Comparison of ENCODE assay signal across 1 cellular context in the genomic region with DNA sequence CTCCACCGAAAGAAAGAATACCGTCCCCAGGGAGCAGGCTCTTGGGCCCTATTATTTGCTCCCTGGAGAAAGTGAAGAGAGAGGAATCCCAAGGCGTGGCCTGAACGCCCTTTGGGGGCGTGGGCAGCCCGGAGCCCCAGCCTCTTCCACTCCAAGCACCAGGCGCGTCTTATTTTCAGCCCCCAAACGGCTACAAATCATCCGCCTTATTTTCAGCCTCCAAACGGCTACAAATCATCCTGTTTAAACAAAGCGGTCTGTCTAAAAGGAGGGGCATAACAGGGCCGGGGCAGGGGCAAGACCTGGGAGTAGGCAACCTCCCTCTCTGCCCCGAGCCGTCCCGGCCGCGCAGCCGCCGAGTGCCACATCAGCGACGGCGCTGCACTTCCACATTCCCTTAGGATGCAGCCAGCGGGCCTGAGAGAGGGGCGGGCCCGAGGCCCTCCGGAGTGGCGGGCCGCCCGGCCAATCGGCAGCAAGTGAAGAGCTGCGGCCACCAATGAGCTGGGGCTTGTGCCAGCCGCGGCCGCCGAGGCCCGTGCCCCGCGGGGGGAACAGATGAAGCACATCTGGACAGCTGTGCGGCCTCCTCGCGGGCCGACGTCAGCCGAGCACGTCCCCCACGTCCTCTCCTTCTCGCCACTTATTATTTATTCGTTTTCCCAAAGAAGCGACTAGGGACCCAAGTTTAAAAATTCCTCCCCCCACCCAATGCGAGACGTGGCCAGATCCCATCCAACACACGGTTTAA.
TF ChIP-seq lines count a peak whose summit lies in the region.

Gene TMEM45A, plus strand, starts transcription at position 561 of the 751 bp plus-strand sequence. CDS start 62,593 bp downstream, outside the sequence.

TF ChIP-seq in HepG2, 621 proteins besides CTCF, POLR2A, EP300 and RAD21 (continued from another document and continues in another):
- TF ChIP-seq ETS1 (CRISPR knock-in tag; IDR thresholded peaks at IDR 0.05) (0 out of 2 replicates have a peak, but pooled peaks have one; percentile 48), ZNF354B (CRISPR knock-in tag; IDR thresholded peaks at IDR 0.05) (no peak), DNMT1 (CRISPR knock-in tag; IDR thresholded peaks at IDR 0.05) (no peak), CHD4 (IDR thresholded peaks at IDR 0.05; ENCODE audit: borderline replicate concordance, low read length) (no peak), ZNF777 (CRISPR knock-in tag; IDR thresholded peaks at IDR 0.05) (peak; percentile 78), ZNF619 (CRISPR knock-in tag; IDR thresholded peaks at IDR 0.05) (no peak), ZBTB49 (CRISPR knock-in tag; IDR thresholded peaks at IDR 0.05; ENCODE audit: borderline replicate concordance) (no peak), DR1 (CRISPR knock-in tag; IDR thresholded peaks at IDR 0.05) (peak; percentile 55; the same call in 1 of the 2 replicates), TEF (CRISPR knock-in tag; IDR thresholded peaks at IDR 0.05) (peak; percentile 67; the same call in 1 of the 2 replicates), ZNF235 (CRISPR knock-in tag; IDR thresholded peaks at IDR 0.05; ENCODE audit: borderline replicate concordance) (peak; percentile 80; the same call in 1 of the 2 replicates), ZNF766 (CRISPR knock-in tag; IDR thresholded peaks at IDR 0.05; ENCODE audit: borderline replicate concordance) (0 out of 2 replicates have a peak, but pooled peaks have one; percentile 81), XBP1 (CRISPR knock-in tag; IDR thresholded peaks at IDR 0.05) (peak; percentile 29; the same call in 1 of the 2 replicates), RARG (CRISPR knock-in tag; IDR thresholded peaks at IDR 0.05; ENCODE audit: low read depth) (no peak), FOXP1 (IDR thresholded peaks at IDR 0.05) (no peak), FOXP1 (CRISPR knock-in tag; IDR thresholded peaks at IDR 0.05) (no peak), PAWR (CRISPR knock-in tag; IDR thresholded peaks at IDR 0.05; ENCODE audit: borderline replicate concordance) (no peak), SOX6 (IDR thresholded peaks at IDR 0.05) (no peak), SOX6 (CRISPR knock-in tag; IDR thresholded peaks at IDR 0.05) (peak; percentile 71), RBM39 (IDR thresholded peaks at IDR 0.05; ENCODE audit: low read depth, low read length, poor library complexity, severe bottlenecking) (peak; percentile 37), STAG1 (CRISPR knock-in tag; IDR thresholded peaks at IDR 0.05) (0 out of 2 replicates have a peak, but pooled peaks have one; percentile 8), ZNF530 (CRISPR knock-in tag; IDR thresholded peaks at IDR 0.05; ENCODE audit: low read depth) (no peak), ZNF781 (CRISPR knock-in tag; IDR thresholded peaks at IDR 0.05; ENCODE audit: borderline replicate concordance, not compliant biosample characterization) (no peak), MED13 (CRISPR knock-in tag; IDR thresholded peaks at IDR 0.05) (peak; percentile 67; the same call in 1 of the 2 replicates), NFIB (CRISPR knock-in tag; IDR thresholded peaks at IDR 0.05; ENCODE audit: borderline replicate concordance) (no peak), ZNF205 (CRISPR knock-in tag; IDR thresholded peaks at IDR 0.05) (0 out of 2 replicates have a peak, but pooled peaks have one; percentile 45), CBFB (CRISPR knock-in tag; IDR thresholded peaks at IDR 0.05) (peak; percentile 19; the same call in 1 of the 2 replicates), SETDB1 (CRISPR knock-in tag; IDR thresholded peaks at IDR 0.05; ENCODE audit: borderline replicate concordance) (no peak), ZNF350 (CRISPR knock-in tag; IDR thresholded peaks at IDR 0.05; ENCODE audit: borderline replicate concordance, low read depth) (peak; percentile 84; the same call in 1 of the 2 replicates), NR3C1 (CRISPR knock-in tag; IDR thresholded peaks at IDR 0.05) (no peak), ATRX (CRISPR knock-in tag; IDR thresholded peaks at IDR 0.05; ENCODE audit: borderline replicate concordance) (no peak), FOXA3 (CRISPR knock-in tag; IDR thresholded peaks at IDR 0.05) (peak; percentile 35; the same call in 1 of the 2 replicates), ZNF543 (CRISPR knock-in tag; IDR thresholded peaks at IDR 0.05) (peak; percentile 61; the same call in 1 of the 2 replicates), ZBTB33 (CRISPR knock-in tag; IDR thresholded peaks at IDR 0.05) (no peak), ZNF512 (CRISPR knock-in tag; IDR thresholded peaks at IDR 0.05) (no peak), PBX3 (CRISPR knock-in tag; IDR thresholded peaks at IDR 0.05; ENCODE audit: borderline replicate concordance) (peak; percentile 96; the same call in 1 of the 2 replicates), MED8 (CRISPR knock-in tag; IDR thresholded peaks at IDR 0.05; ENCODE audit: insufficient replicate concordance) (peak; percentile 56), JUN (CRISPR knock-in tag; IDR thresholded peaks at IDR 0.05) (no peak)
- TF ChIP-seq, protein P1, sequence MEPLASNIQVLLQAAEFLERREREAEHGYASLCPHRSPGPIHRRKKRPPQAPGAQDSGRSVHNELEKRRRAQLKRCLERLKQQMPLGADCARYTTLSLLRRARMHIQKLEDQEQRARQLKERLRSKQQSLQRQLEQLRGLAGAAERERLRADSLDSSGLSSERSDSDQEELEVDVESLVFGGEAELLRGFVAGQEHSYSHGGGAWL (CRISPR knock-in tag; IDR thresholded peaks at IDR 0.05), result peak; percentile 89
- TF ChIP-seq, protein P2, sequence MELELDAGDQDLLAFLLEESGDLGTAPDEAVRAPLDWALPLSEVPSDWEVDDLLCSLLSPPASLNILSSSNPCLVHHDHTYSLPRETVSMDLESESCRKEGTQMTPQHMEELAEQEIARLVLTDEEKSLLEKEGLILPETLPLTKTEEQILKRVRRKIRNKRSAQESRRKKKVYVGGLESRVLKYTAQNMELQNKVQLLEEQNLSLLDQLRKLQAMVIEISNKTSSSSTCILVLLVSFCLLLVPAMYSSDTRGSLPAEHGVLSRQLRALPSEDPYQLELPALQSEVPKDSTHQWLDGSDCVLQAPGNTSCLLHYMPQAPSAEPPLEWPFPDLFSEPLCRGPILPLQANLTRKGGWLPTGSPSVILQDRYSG (CRISPR knock-in tag; IDR thresholded peaks at IDR 0.05), result peak; percentile 83; the same call in 1 of the 2 replicates
- TF ChIP-seq, protein P3, sequence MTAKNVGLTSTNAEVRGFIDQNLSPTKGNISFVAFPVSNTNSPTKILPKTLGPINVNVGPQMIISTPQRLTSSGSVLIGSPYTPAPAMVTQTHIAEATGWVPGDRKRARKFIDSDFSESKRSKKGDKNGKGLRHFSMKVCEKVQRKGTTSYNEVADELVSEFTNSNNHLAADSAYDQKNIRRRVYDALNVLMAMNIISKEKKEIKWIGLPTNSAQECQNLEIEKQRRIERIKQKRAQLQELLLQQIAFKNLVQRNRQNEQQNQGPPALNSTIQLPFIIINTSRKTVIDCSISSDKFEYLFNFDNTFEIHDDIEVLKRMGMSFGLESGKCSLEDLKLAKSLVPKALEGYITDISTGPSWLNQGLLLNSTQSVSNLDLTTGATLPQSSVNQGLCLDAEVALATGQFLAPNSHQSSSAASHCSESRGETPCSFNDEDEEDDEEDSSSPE (CRISPR knock-in tag; IDR thresholded peaks at IDR 0.05), result peak; percentile 78
- TF ChIP-seq, protein P4, sequence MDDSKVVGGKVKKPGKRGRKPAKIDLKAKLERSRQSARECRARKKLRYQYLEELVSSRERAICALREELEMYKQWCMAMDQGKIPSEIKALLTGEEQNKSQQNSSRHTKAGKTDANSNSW (CRISPR knock-in tag; IDR thresholded peaks at IDR 0.05; ENCODE audit: borderline replicate concordance), result no peak
- TF ChIP-seq, protein P5, sequence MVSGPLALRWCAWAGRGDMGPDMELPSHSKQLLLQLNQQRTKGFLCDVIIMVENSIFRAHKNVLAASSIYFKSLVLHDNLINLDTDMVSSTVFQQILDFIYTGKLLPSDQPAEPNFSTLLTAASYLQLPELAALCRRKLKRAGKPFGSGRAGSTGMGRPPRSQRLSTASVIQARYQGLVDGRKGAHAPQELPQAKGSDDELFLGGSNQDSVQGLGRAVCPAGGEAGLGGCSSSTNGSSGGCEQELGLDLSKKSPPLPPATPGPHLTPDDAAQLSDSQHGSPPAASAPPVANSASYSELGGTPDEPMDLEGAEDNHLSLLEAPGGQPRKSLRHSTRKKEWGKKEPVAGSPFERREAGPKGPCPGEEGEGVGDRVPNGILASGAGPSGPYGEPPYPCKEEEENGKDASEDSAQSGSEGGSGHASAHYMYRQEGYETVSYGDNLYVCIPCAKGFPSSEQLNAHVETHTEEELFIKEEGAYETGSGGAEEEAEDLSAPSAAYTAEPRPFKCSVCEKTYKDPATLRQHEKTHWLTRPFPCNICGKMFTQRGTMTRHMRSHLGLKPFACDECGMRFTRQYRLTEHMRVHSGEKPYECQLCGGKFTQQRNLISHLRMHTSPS (CRISPR knock-in tag; IDR thresholded peaks at IDR 0.05; ENCODE audit: low read depth), result peak; percentile 72
- TF ChIP-seq, protein P6, sequence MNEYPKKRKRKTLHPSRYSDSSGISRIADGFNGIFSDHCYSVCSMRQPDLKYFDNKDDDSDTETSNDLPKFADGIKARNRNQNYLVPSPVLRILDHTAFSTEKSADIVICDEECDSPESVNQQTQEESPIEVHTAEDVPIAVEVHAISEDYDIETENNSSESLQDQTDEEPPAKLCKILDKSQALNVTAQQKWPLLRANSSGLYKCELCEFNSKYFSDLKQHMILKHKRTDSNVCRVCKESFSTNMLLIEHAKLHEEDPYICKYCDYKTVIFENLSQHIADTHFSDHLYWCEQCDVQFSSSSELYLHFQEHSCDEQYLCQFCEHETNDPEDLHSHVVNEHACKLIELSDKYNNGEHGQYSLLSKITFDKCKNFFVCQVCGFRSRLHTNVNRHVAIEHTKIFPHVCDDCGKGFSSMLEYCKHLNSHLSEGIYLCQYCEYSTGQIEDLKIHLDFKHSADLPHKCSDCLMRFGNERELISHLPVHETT (CRISPR knock-in tag; conservative IDR thresholded peaks at IDR 0.05), result no peak; the same call in 1 of the 2 replicates
